9 cellular contexts compared by ENCODE assay signal in genomic region chr1:12433323-12434053, GRCh38.
A peak's percentile ranks its signal among the peaks of the same experiment; 100 is the strongest.
DNase-seq lines count a peak whose midpoint lies in the region; ATAC-seq, FAIRE-seq and TF ChIP-seq lines count a peak whose summit lies in the region.
"Had no signal": no experiment of that assay in that cellular context is flagged by ENCODE, and none has a peak within 500 bp of the region (broad histone marks: within the 10 kb centered on the region; RNA-seq: fewer than 3 reads in every experiment).

No MANE protein-coding gene starts in this region.

- intact Hi-C loops in naive thymus-derived CD4-positive, alpha-beta T cell (cut with micrococcal nuclease) = loop anchor here (1.0 to 10.0 kb wide), 8 partner anchors 13 to 279 kb away; no protein-coding TSS in a partner anchor

- no peaks in the 10 kb centered on the region for H3K4me1 ChIP-seq in BE2C
- peaks cover 34% of the 10 kb centered on the region for H3K4me1 ChIP-seq in effector memory CD4-positive, alpha-beta T cell (ENCODE audit: control insufficient read depth, insufficient read depth, low read length, poor library complexity, severe bottlenecking)
- H3K4me1 ChIP-seq in naive thymus-derived CD4-positive, alpha-beta T cell (ENCODE audit: control insufficient read depth in 2 of 2, insufficient read depth in 2 of 2, low read length in 2 of 2) = peaks cover 46 to 49% of the 10 kb centered on the region in 2 donors

- H3K4me3 Mint-ChIP-seq in naive thymus-derived CD4-positive, alpha-beta T cell = peak overlapping the region; percentile 58 to 76 (median 70)

- H3K4me3 ChIP-seq in BE2C (ENCODE audit: low read depth, low read length) = no peak overlapping the region
- no peak overlapping the region for H3K4me3 ChIP-seq in effector memory CD4-positive, alpha-beta T cell (ENCODE audit: insufficient read depth, low read depth, low read length, poor library complexity, severe bottlenecking)
- no peak overlapping the region for H3K4me3 ChIP-seq in naive thymus-derived CD4-positive, alpha-beta T cell (ENCODE audit: low read length)
- H3K4me3 ChIP-seq: SJSA1 had no signal

- H3K27ac ChIP-seq in effector memory CD4-positive, alpha-beta T cell (ENCODE audit: insufficient read depth, low read length, poor library complexity, severe bottlenecking) = peak overlapping the region; percentile 47
- peak overlapping the region; percentile 58 for H3K27ac ChIP-seq in naive thymus-derived CD4-positive, alpha-beta T cell (ENCODE audit: low read depth, low read length)

- POLR2A ChIA-PET in naive thymus-derived CD4-positive, alpha-beta T cell (lab: Charles Lee) = interaction anchor here (0.6 to 2.7 kb wide), 14 partner anchors 9 to 312 kb away, joined by 3 to 17 read pairs (median 4); no protein-coding TSS in a partner anchor

- H3K27me3 ChIP-seq in BE2C = no peaks in the 10 kb centered on the region
- H3K27me3 ChIP-seq in effector memory CD4-positive, alpha-beta T cell (replicated peaks; ENCODE audit: control insufficient read depth, insufficient read depth, low read length, poor library complexity, severe bottlenecking) = no peaks in the 10 kb centered on the region
- H3K27me3 ChIP-seq in naive thymus-derived CD4-positive, alpha-beta T cell (ENCODE audit: control insufficient read depth in 2 of 2, insufficient read depth in 2 of 2, low read length in 2 of 2) = no peaks in the 10 kb centered on the region
- H3K27me3 ChIP-seq: SJSA1 had no signal

- peak overlapping the region; percentile 69 to 92 (median 84) for H3K27ac Mint-ChIP-seq in naive thymus-derived CD4-positive, alpha-beta T cell

- no peak for TF ChIP-seq CTCF in BE2C (IDR thresholded peaks at IDR 0.05; ENCODE audit: low read depth, low read length)

- peaks cover 5 to 25% (median 7%) of the 10 kb centered on the region in 5 donors for H3K36me3 Mint-ChIP-seq in naive thymus-derived CD4-positive, alpha-beta T cell

- CTCF ChIA-PET in naive thymus-derived CD4-positive, alpha-beta T cell (lab: Charles Lee) = interaction anchor here (0.9 to 2.0 kb wide), 3 partner anchors 11 to 77 kb away, joined by 4 to 12 read pairs (median 4); no protein-coding TSS in a partner anchor

- no peaks in the 10 kb centered on the region for H3K36me3 ChIP-seq in BE2C
- H3K36me3 ChIP-seq in effector memory CD4-positive, alpha-beta T cell (ENCODE audit: control insufficient read depth, insufficient read depth, low read length) = no peaks in the 10 kb centered on the region
- H3K36me3 ChIP-seq in naive thymus-derived CD4-positive, alpha-beta T cell (ENCODE audit: control insufficient read depth in 2 of 3, insufficient read depth in 3 of 3, low read length in 3 of 3) = no peaks in the 10 kb centered on the region
- H3K36me3 ChIP-seq: SJSA1 had no signal

- peaks cover 0 to 5% (median 0%) of the 10 kb centered on the region in 11 donors for H3K9me3 Mint-ChIP-seq in naive thymus-derived CD4-positive, alpha-beta T cell

- no peak for FAIRE-seq in HTR-8/SVneo (lab: Jason Lieb, UNC)

- DNase-seq in BE2C (peak; percentile 16), NCI-H69 (lab: John Stamatoyannopoulos, UW) (peak; percentile 68), NCI-H2107 (lab: John Stamatoyannopoulos, UW) (no peak), HTR-8/SVneo (ENCODE audit: insufficient read length, low spot score) (no peak)
- no peak for DNase-seq in effector memory CD4-positive, alpha-beta T cell
- DNase-seq in naive thymus-derived CD4-positive, alpha-beta T cell = no peak
- DNase-seq in activated CD8-positive, alpha-beta memory T cell treated with anti-CD3 and anti-CD28 coated beads, Interleukin-2, amount 50 U/mL, for 48 hours = no peak

- peaks cover 41 to 83% (median 65%) of the 10 kb centered on the region in 7 donors for H3K4me1 Mint-ChIP-seq in naive thymus-derived CD4-positive, alpha-beta T cell

- no peaks in the 10 kb centered on the region for H3K9me3 ChIP-seq in BE2C
- no peaks in the 10 kb centered on the region for H3K9me3 ChIP-seq in effector memory CD4-positive, alpha-beta T cell (ENCODE audit: control insufficient read depth, low read length)
- no peaks in the 10 kb centered on the region for H3K9me3 ChIP-seq in naive thymus-derived CD4-positive, alpha-beta T cell (ENCODE audit: control insufficient read depth in 2 of 3, low read length in 3 of 3)
- H3K9me3 ChIP-seq: SJSA1 had no signal

- ATAC-seq in naive thymus-derived CD4-positive, alpha-beta T cell = no peak
- no peak for ATAC-seq in GM19452 (IDR thresholded peaks at IDR 0.05; ENCODE audit: unreplicated experiment)

- H3K27me3 Mint-ChIP-seq in naive thymus-derived CD4-positive, alpha-beta T cell = no peaks in the 10 kb centered on the region

Comparison
In these comparisons a context has a peak if more than half of its experiments do, and no peak if none do; other contexts are left out.
1. DNase-seq: peak in BE2C (single experiment) and NCI-H69 (single experiment); none in effector memory CD4-positive, alpha-beta T cell (0 of 3), naive thymus-derived CD4-positive, alpha-beta T cell (0 of 9), NCI-H2107 (single experiment), HTR-8/SVneo (single experiment) and activated CD8-positive, alpha-beta memory T cell treated with anti-CD3 and anti-CD28 coated beads, Interleukin-2, amount 50 U/mL, for 48 hours (single experiment).